ENCODE assay signal across 23 cellular contexts in the genomic region with DNA sequence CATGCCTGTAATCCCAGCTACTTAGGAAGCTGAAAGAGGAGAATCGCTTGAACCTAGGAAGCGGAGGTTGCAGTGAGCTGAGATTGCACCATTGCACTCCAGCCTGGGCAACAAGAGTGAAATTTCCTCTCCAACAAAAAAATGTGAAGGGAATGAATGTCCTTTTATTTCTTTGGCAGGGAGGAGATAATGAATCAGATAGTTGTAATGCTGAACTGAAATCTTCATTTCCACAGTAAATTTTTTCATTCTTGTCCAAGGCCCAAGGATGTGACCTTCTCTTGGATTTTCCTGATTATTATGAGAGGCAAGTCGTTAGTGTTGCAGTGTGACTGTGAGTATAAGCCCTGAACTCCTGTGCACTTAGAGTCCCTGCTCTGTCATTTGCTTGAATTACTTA. TPM values are rescaled to one million over a fixed set of nuclear protein-coding genes. Genes with fewer than 3 reads are reported as not detected.
DNase-seq lines count a peak whose midpoint lies in the region; ATAC-seq and TF ChIP-seq lines count a peak whose summit lies in the region.
"Had no signal": no experiment of that assay in that cellular context is flagged by ENCODE, and none has a peak within 500 bp of the region (broad histone marks: within the 10 kb centered on the region; RNA-seq: fewer than 3 reads in every experiment).

No MANE protein-coding gene starts in this region.

- intact Hi-C loops in left ventricle myocardium superior (cut with micrococcal nuclease) (no loop called here), Right ventricle myocardium superior (cut with DNase I) (no loop called here), thyroid gland (cut with DNase I) (no loop called here)

- no peaks in the 10 kb centered on the region for H3K27me3 ChIP-seq in thyroid gland
- H3K27me3 ChIP-seq: spleen, testis had no signal

- no peaks in the 10 kb centered on the region for H3K36me3 ChIP-seq in thyroid gland

- DNase-seq in left ventricle myocardium superior (no peak), Right ventricle myocardium superior (no peak), cardiac fibroblast (ENCODE audit: low read depth in 2 of 2) (peak; percentile 46 to 58), omental fat pad (ENCODE audit: low spot score) (no peak), thyroid gland (no peak), cerebellum (ENCODE audit: low spot score) (no peak), D341Med (ENCODE audit: low spot score) (no peak)
- no peak for DNase-seq in central memory CD4-positive, alpha-beta T cell
- DNase-seq: activated CD8-positive, alpha-beta T cell treated with anti-CD3 and anti-CD28 coated beads for 36 hours; activated T-cell treated with anti-CD3 and anti-CD28 coated beads, Interleukin-2, amount 50 U/mL, for 24 hours; hippocampal formation; Kasumi-1; mammary epithelial cell; natural killer cell; NCI-H1417; NCI-H526 treated with DMSO at 0.1 percent for 48 hours; SHP77 treated with DMSO at 0.1 percent for 48 hours; spleen; stimulated activated CD8-positive, alpha-beta memory T cell treated with anti-CD3 and anti-CD28 coated beads, Interleukin-4, amount 100 ng/mL, for 48 hours; T-helper 2 cell; testis had no signal

- H3K4me3 ChIP-seq in cardiac fibroblast (replicated peaks in 1 of 2; ENCODE audit: low read depth in 2 of 2, low read length in 2 of 2) (no peak overlapping the region), thyroid gland (replicated peaks in 1 of 3) (no peak overlapping the region)
- H3K4me3 ChIP-seq: spleen, testis had no signal

- TF ChIP-seq CTCF in cardiac fibroblast (IDR thresholded peaks at IDR 0.05; ENCODE audit: low read depth, low read length), result no peak
- no peak for TF ChIP-seq CTCF in omental fat pad (IDR thresholded peaks at IDR 0.05)
- TF ChIP-seq CTCF in thyroid gland (IDR thresholded peaks at IDR 0.05), result no peak

- no peaks in the 10 kb centered on the region for H3K9me3 ChIP-seq in thyroid gland
- H3K9me3 ChIP-seq: spleen, testis had no signal

- ATAC-seq in left ventricle myocardium superior, result peak; percentile 14
- ATAC-seq in Right ventricle myocardium superior (ENCODE audit: poor library complexity), result no peak
- ATAC-seq in omental fat pad (ENCODE audit: low FRiP score), result peak; percentile 79
- ATAC-seq: activated CD8-positive, alpha-beta T cell treated with anti-CD3 and anti-CD28 coated beads for 36 hours; natural killer cell; WTC11 had no signal

- peaks cover 12 to 18% of the 10 kb centered on the region in 2 donors for H3K4me1 ChIP-seq in thyroid gland

- H3K27ac ChIP-seq in thyroid gland, result no peak overlapping the region
- H3K27ac ChIP-seq: testis had no signal

- no peak for TF ChIP-seq POLR2A in thyroid gland (IDR thresholded peaks at IDR 0.05)

- WGBS in thyroid gland, 2 donors, result 83 to 87% methylated on average over 3 of the region's 3 CpGs

RNA-seq across cellular contexts. Expression of gene STAMBPL1, which starts 13.6 kb away (rescaled TPM):
- total RNA-seq in left ventricle myocardium superior, result 2.4 TPM
- 2.0 TPM for total RNA-seq in Right ventricle myocardium superior
- 10 to 100 TPM; 14.4 to 25.1 (median 16.2) TPM for total RNA-seq in omental fat pad
- 1 to 10 TPM in 3 of 4 donors, under 1 TPM in 1; 0.63 to 6.2 (median 5.7) TPM for total RNA-seq in thyroid gland
- 39.0 TPM for total RNA-seq in cerebellum

RNA-seq across cellular contexts. Expression of gene ANKRD22, which starts 42.0 kb away (rescaled TPM):
- total RNA-seq in left ventricle myocardium superior (not detected), Right ventricle myocardium superior (not detected), omental fat pad (under 1 TPM in 1 of 4 donors, not detected in 3; 0.63 TPM), thyroid gland (not detected), cerebellum (not detected)
- total RNA-seq: activated CD8-positive, alpha-beta T cell treated with anti-CD3 and anti-CD28 coated beads for 36 hours; Daoy; natural killer cell; WTC11 had no signal

RNA-seq across cellular contexts. Expression of gene ACTA2, which starts 59.0 kb away (rescaled TPM):
- total RNA-seq in left ventricle myocardium superior, result 53.5 TPM
- total RNA-seq in Right ventricle myocardium superior, result 74.5 TPM
- 100 to 1,000 TPM; 144 to 840 (median 162) TPM for total RNA-seq in omental fat pad
- 100 to 1,000 TPM in 1 of 4 donors, 10 to 100 TPM in 3; 61.5 to 173 (median 72.2) TPM for total RNA-seq in thyroid gland
- 13.2 TPM for total RNA-seq in cerebellum

Comparison
In these comparisons a context has a peak if more than half of its experiments do, and no peak if none do; other contexts are left out.
1. DNase-seq: peak in cardiac fibroblast (2 of 2); none in left ventricle myocardium superior (single experiment), Right ventricle myocardium superior (single experiment), omental fat pad (single experiment), thyroid gland (0 of 2), cerebellum (single experiment), central memory CD4-positive, alpha-beta T cell (single experiment) and D341Med (single experiment).